8 cellular contexts compared by ENCODE assay signal in genomic region chr14:45426685-45427282, GRCh38.
DNase-seq lines count a peak whose midpoint lies in the region; ATAC-seq, FAIRE-seq and TF ChIP-seq lines count a peak whose summit lies in the region.

No MANE protein-coding gene starts in this region.

- no peaks in the 10 kb centered on the region for H4K20me1 ChIP-seq in K562 (replicated peaks; ENCODE audit: control insufficient read depth, insufficient read depth, low read length)

- no peak overlapping the region for H3K4me2 ChIP-seq in K562 (ENCODE audit: insufficient read depth, low read length)

- H2AFZ ChIP-seq in K562 (ENCODE audit: low read depth, low read length) = no peak overlapping the region

- no peaks in the 10 kb centered on the region for H3K36me3 ChIP-seq in right atrium auricular region
- H3K36me3 ChIP-seq in K562 (ENCODE audit: control insufficient read depth, insufficient read depth, low read length) = no peaks in the 10 kb centered on the region
- no peaks in the 10 kb centered on the region for H3K36me3 ChIP-seq in kidney epithelial cell (ENCODE audit: control insufficient read depth, insufficient read depth, low read length)

- POLR2A ChIA-PET in K562 (lab: Yijun Ruan, JAX) = no interaction called here

- H3K4me1 ChIP-seq in right atrium auricular region (peaks cover 0 to 10% of the 10 kb centered on the region in 2 donors), K562 (replicated peaks in 1 of 2; ENCODE audit: control insufficient read depth in 2 of 2, insufficient read depth in 2 of 2, low read length in 2 of 2) (no peaks in the 10 kb centered on the region)

- DNase-seq in Right ventricle myocardium superior (no peak), right atrium auricular region (ENCODE audit: low spot score) (no peak), NCI-H345 (lab: John Stamatoyannopoulos, UW) (peak; percentile 70), K562 (ENCODE audit: extremely low read depth in 1 of 4, low spot score in 3 of 4) (peak; percentile 9 to 34 (median 21)), kidney epithelial cell (ENCODE audit: low read depth) (no peak)
- no peak for DNase-seq in activated CD4-positive, CD25-positive, alpha-beta regulatory T cell (lab: John Stamatoyannopoulos, UW)
- DNase-seq in stimulated activated CD4-positive, alpha-beta T cell treated with anti-CD3 and anti-CD28 coated beads, Interleukin-4, amount 100 ng/mL, for 1 hour = no peak

- H3K4me3 ChIP-seq in right atrium auricular region (no peak overlapping the region), K562 (no peak overlapping the region), kidney epithelial cell (ENCODE audit: low read depth, low read length) (no peak overlapping the region)

- H3K27ac ChIP-seq in right atrium auricular region (no peak overlapping the region), K562 (ENCODE audit: extremely low read depth, low read depth, low read length) (no peak overlapping the region)

- no peak overlapping the region for H3K9ac ChIP-seq in K562 (ENCODE audit: insufficient read depth in 1 of 2, low read depth in 2 of 2, low read length in 2 of 2)

- peak in 1 of 2 donors; percentile 78 for TF ChIP-seq CTCF in right atrium auricular region (IDR thresholded peaks at IDR 0.05)
- peak in 2 of 3 experiments; percentile 33 to 45; a peak in 2 of 6 replicates for TF ChIP-seq CTCF in K562 (IDR thresholded peaks at IDR 0.05 in 2 of 3, conservative IDR thresholded peaks at IDR 0.05 in 1 of 3; ENCODE audit: insufficient read depth in 2 of 3, low read depth in 1 of 3, low read length in 3 of 3)
- peak; percentile 25 for TF ChIP-seq CTCF in kidney epithelial cell (IDR thresholded peaks at IDR 0.05; ENCODE audit: insufficient read depth, low read length, poor library complexity, severe bottlenecking)

- H3K27me3 ChIP-seq in right atrium auricular region (no peaks in the 10 kb centered on the region), K562 (ENCODE audit: control insufficient read depth in 2 of 2, insufficient read depth in 2 of 2, low read length in 2 of 2) (no peaks in the 10 kb centered on the region), kidney epithelial cell (ENCODE audit: control insufficient read depth, insufficient read depth, low read length) (no peaks in the 10 kb centered on the region)

- CTCF ChIA-PET in K562 (lab: Yijun Ruan, JAX; ENCODE audit: low intra/inter-chr PET ratio) = no interaction called here

- TF ChIP-seq POLR2A in K562 (conservative IDR thresholded peaks at IDR 0.05) = no peak

- intact Hi-C loops in Right ventricle myocardium superior (cut with DNase I) = loop anchor here (1.0 kb wide), 1 partner anchor 101 kb away; no protein-coding TSS in a partner anchor
- intact Hi-C loops in K562 (cut with micrococcal nuclease) = no loop called here

- H3K9me1 ChIP-seq in K562 (ENCODE audit: control insufficient read depth, insufficient read depth, low read length) = no peaks in the 10 kb centered on the region

- TF ChIP-seq EP300 in K562 (IDR thresholded peaks at IDR 0.05; ENCODE audit: low read length) = no peak

- BruUV-seq in K562 (replicated peaks; lab: Mats Ljungman, UMichigan) = no TSS peak

- H3K9me3 ChIP-seq in right atrium auricular region = no peaks in the 10 kb centered on the region
- no peaks in the 10 kb centered on the region for H3K9me3 ChIP-seq in K562 (replicated peaks; ENCODE audit: control insufficient read depth, insufficient read depth, low read depth, low read length)

- 3% methylated on average over 2 of the region's 2 CpGs for WGBS in K562 (ENCODE audit: insufficient coverage, low coverage, missing lambda C conversion rate)

- no peaks in the 10 kb centered on the region for H3K79me2 ChIP-seq in K562 (ENCODE audit: control insufficient read depth, insufficient read depth, low read length)

- FAIRE-seq in K562 (lab: Jason Lieb, UNC) = no peak

- TF ChIP-seq RAD21 in K562 (CRISPR knock-in tag; conservative IDR thresholded peaks at IDR 0.05 in 1 of 2, IDR thresholded peaks at IDR 0.05 in 1 of 2) = peak in 1 of 2 experiments; percentile 56; a peak in 2 of 4 replicates

- peak; percentile 71 for ATAC-seq in Right ventricle myocardium superior (ENCODE audit: poor library complexity)
- peak; percentile 86 for ATAC-seq in HG03342 (IDR thresholded peaks at IDR 0.05; ENCODE audit: unreplicated experiment)
- no peak for ATAC-seq in K562

- in situ Hi-C loops in K562 (cut with MboI) = no loop called here

TF ChIP-seq in K562, 482 proteins besides CTCF, POLR2A, EP300 and RAD21:
- TF ChIP-seq BACH1 (tag; IDR thresholded peaks at IDR 0.05) (no peak), ZNF121 (CRISPR knock-in tag; conservative IDR thresholded peaks at IDR 0.05) (no peak), RFX7 (CRISPR knock-in tag; IDR thresholded peaks at IDR 0.05) (no peak), BRF1 (IDR thresholded peaks at IDR 0.05; ENCODE audit: borderline replicate concordance, extremely low read depth, insufficient read length) (no peak), MED1 (CRISPR knock-in tag; IDR thresholded peaks at IDR 0.05; ENCODE audit: borderline replicate concordance) (no peak), KDM5B (IDR thresholded peaks at IDR 0.05; ENCODE audit: insufficient replicate concordance, low read depth, low read length) (no peak), OTX1 (CRISPR knock-in tag; IDR thresholded peaks at IDR 0.05) (no peak)
TF ChIP-seq in K562: peak in this region for 0.

Comparison
In these comparisons a context has a peak if more than half of its experiments do, and no peak if none do; other contexts are left out.
1. DNase-seq: peak in NCI-H345 (single experiment) and K562 (4 of 4); none in Right ventricle myocardium superior (single experiment), right atrium auricular region (single experiment), kidney epithelial cell (single experiment), activated CD4-positive, CD25-positive, alpha-beta regulatory T cell (0 of 4) and stimulated activated CD4-positive, alpha-beta T cell treated with anti-CD3 and anti-CD28 coated beads, Interleukin-4, amount 100 ng/mL, for 1 hour (single experiment).